In the genomic region with DNA sequence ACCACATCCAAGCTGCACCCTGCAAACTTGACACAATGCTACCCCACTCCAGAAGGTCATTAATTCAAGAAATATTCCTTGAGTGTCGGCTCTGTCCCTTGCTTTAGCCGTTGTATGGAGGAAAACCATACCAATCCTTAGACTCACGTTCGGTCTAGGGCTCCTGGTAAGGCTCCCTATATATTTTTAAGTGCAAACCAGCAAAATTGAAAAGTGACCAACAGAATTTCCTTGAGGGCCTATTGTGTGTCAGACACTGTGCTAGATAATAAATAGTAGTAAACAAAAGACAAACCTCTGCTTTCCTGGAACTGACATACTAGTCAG, we compare ENCODE assay signal across 8 cellular contexts. TPM values are rescaled to one million over a fixed set of nuclear protein-coding genes. Genes with fewer than 3 reads are reported as not detected.
DNase-seq lines count a peak whose midpoint lies in the region; ATAC-seq and TF ChIP-seq lines count a peak whose summit lies in the region.

No MANE protein-coding gene starts in this region.

- no peak overlapping the region for H3K27ac ChIP-seq in PC-3 (ENCODE audit: low read length)

- no peaks in the 10 kb centered on the region; the same call in 1 of the 2 replicates for H3K9me2 ChIP-seq in PC-3 (replicated peaks; ENCODE audit: low read length)

- POLR2A ChIA-PET in PC-3 (lab: Charles Lee; ENCODE audit: unreplicated experiment) = no interaction called here

- DNase-seq in Calu3 = no peak
- DNase-seq in PC-3 = no peak
- DNase-seq in endothelial cell (ENCODE audit: low spot score) = no peak
- no peak for DNase-seq in osteocyte (ENCODE audit: extremely low spot score, unreplicated experiment)
- DNase-seq in COLO668 (lab: John Stamatoyannopoulos, UW; ENCODE audit: unreplicated experiment) = no peak

- peak overlapping the region; percentile 99 for H2AFZ ChIP-seq in PC-3 (ENCODE audit: low read length)

- peaks cover 23% of the 10 kb centered on the region for H3K4me1 ChIP-seq in PC-3 (ENCODE audit: insufficient read depth, low read length)

- H3K4me2 ChIP-seq in PC-3 (ENCODE audit: low read length) = peak overlapping the region; percentile 85

- no peaks in the 10 kb centered on the region for H3K27me3 ChIP-seq in PC-3 (ENCODE audit: low read length)

- H3K36me3 ChIP-seq in PC-3 (ENCODE audit: low read depth, low read length) = no peaks in the 10 kb centered on the region

- H3K36me3 Mint-ChIP-seq in Calu3 (ENCODE audit: insufficient read depth, unreplicated experiment) (peaks cover 15% of the 10 kb centered on the region), endothelial cell (ENCODE audit: low read depth, unreplicated experiment) (no peaks in the 10 kb centered on the region), osteocyte (ENCODE audit: unreplicated experiment) (no peaks in the 10 kb centered on the region)

- H3K9me3 ChIP-seq in PC-3 (ENCODE audit: low read length) = no peaks in the 10 kb centered on the region

- H3K4me1 Mint-ChIP-seq in Calu3 (ENCODE audit: low read depth, unreplicated experiment) (peaks cover 10% of the 10 kb centered on the region), endothelial cell (ENCODE audit: unreplicated experiment) (peaks cover 8% of the 10 kb centered on the region), osteocyte (ENCODE audit: unreplicated experiment) (peaks cover 54% of the 10 kb centered on the region)

- CTCF ChIA-PET in Calu3 (lab: Charles Lee) (interaction anchor here (1.0 kb wide), 1 partner anchor 81 kb away, joined by 4 read pairs; no protein-coding TSS in a partner anchor), PC-3 (lab: Charles Lee) (no interaction called here)

- ATAC-seq in PC-3 (no peak), GM18861 (IDR thresholded peaks at IDR 0.05; ENCODE audit: unreplicated experiment) (no peak), GM19328 (IDR thresholded peaks at IDR 0.05; ENCODE audit: unreplicated experiment) (no peak), GM19455 (IDR thresholded peaks at IDR 0.05; ENCODE audit: unreplicated experiment) (no peak)

- peak overlapping the region; percentile 81 for H3K4me3 Mint-ChIP-seq in Calu3 (ENCODE audit: low read depth, unreplicated experiment)
- H3K4me3 Mint-ChIP-seq in endothelial cell (ENCODE audit: unreplicated experiment) = peak overlapping the region; percentile 89
- peak overlapping the region; percentile 86 for H3K4me3 Mint-ChIP-seq in osteocyte (ENCODE audit: unreplicated experiment)

- no TSS peak for BruUV-seq in Calu3 (replicated peaks; lab: Mats Ljungman, UMichigan)
- TSS peak; percentile 60 for BruUV-seq in PC-3 (replicated peaks; lab: Mats Ljungman, UMichigan)

- peak overlapping the region; percentile 86 for H3K9ac ChIP-seq in PC-3 (ENCODE audit: low read length)

- intact Hi-C loops in Calu3 (cut with micrococcal nuclease; ENCODE audit: unreplicated experiment) = no loop called here
- intact Hi-C loops in PC-3 (cut with micrococcal nuclease) = no loop called here

- H3F3A ChIP-seq in PC-3 (ENCODE audit: low read length, unreplicated experiment) = no peaks in the 10 kb centered on the region

- H3K9me3 Mint-ChIP-seq in Calu3 (ENCODE audit: low read depth, unreplicated experiment) (no peaks in the 10 kb centered on the region), endothelial cell (ENCODE audit: unreplicated experiment) (no peaks in the 10 kb centered on the region), osteocyte (ENCODE audit: unreplicated experiment) (no peaks in the 10 kb centered on the region)

- H3K27me3 Mint-ChIP-seq in Calu3 (ENCODE audit: unreplicated experiment) (peaks cover 17% of the 10 kb centered on the region), endothelial cell (ENCODE audit: unreplicated experiment) (no peaks in the 10 kb centered on the region), osteocyte (ENCODE audit: unreplicated experiment) (no peaks in the 10 kb centered on the region)

- H3K27ac Mint-ChIP-seq in Calu3 (ENCODE audit: unreplicated experiment) = no peak overlapping the region
- peak overlapping the region; percentile 52 for H3K27ac Mint-ChIP-seq in endothelial cell (ENCODE audit: unreplicated experiment)
- peak overlapping the region; percentile 47 for H3K27ac Mint-ChIP-seq in osteocyte (ENCODE audit: unreplicated experiment)

- H3K79me2 ChIP-seq in PC-3 (ENCODE audit: low read length) = peaks cover 22% of the 10 kb centered on the region

- TF ChIP-seq CTCF in Calu3 (IDR thresholded peaks at IDR 0.05; ENCODE audit: unreplicated experiment) = no peak
- TF ChIP-seq CTCF in PC-3 (conservative IDR thresholded peaks at IDR 0.05; ENCODE audit: low read depth, low read length) = no peak
- no peak for TF ChIP-seq CTCF in endothelial cell (IDR thresholded peaks at IDR 0.05; ENCODE audit: unreplicated experiment)
- TF ChIP-seq CTCF in osteocyte (IDR thresholded peaks at IDR 0.05) = no peak

- peak overlapping the region; percentile 92 for H3K4me3 ChIP-seq in PC-3 (ENCODE audit: low read length)

- H4K20me1 ChIP-seq in PC-3 (ENCODE audit: low read length) = no peaks in the 10 kb centered on the region

RNA-seq across cellular contexts. Expression of a gene that starts 0.4 kb away (rescaled TPM):
- 35.5 and 36.4 TPM in 2 replicates for total RNA-seq in Calu3 (2022)
- 17.6 and 19.2 TPM in 2 replicates for total RNA-seq in PC-3 (2014; rRNA removed)
- total RNA-seq in endothelial cell (ENCODE audit: unreplicated experiment) = 37.5 TPM
- 58.7 and 66.0 TPM in 2 replicates for total RNA-seq in osteocyte

RNA-seq across cellular contexts. Expression of a gene that starts 44.7 kb away (rescaled TPM):
- not detected in 2 replicates for total RNA-seq in Calu3 (2022)
- not detected in 2 replicates for total RNA-seq in PC-3 (2014; rRNA removed)
- total RNA-seq in endothelial cell (ENCODE audit: unreplicated experiment) = not detected
- not detected in 2 replicates for total RNA-seq in osteocyte
